Comparison of ENCODE assay signal across 27 cellular contexts in genomic region chr18:2376707-2377106, GRCh38.
"Had no signal": no experiment of that assay in that cellular context is flagged by ENCODE, and none has a peak within 500 bp of the region (broad histone marks: within the 10 kb centered on the region; RNA-seq: fewer than 3 reads in every experiment).

No MANE protein-coding gene starts in this region.

- H3K36me3 ChIP-seq: brain microvascular endothelial cell had no signal

- ATAC-seq: activated CD8-positive, alpha-beta T cell treated with anti-CD3 and anti-CD28 coated beads for 36 hours; activated T-cell treated with anti-CD3 and anti-CD28 coated beads, Interleukin-2, amount 50 U/mL, for 4 hours; activated T-helper 17 cell treated with anti-CD3 and anti-CD28 coated beads, Interleukin-2, amount 50 U/mL, for 72 hours; esophagus mucosa; T-helper 17 cell had no signal

- H3K27ac Mint-ChIP-seq: activated CD8-positive, alpha-beta T cell treated with anti-CD3 and anti-CD28 coated beads for 36 hours; activated naive CD8-positive, alpha-beta T cell; activated T-helper 17 cell treated with anti-CD3 and anti-CD28 coated beads, Interleukin-2, amount 50 U/mL, for 72 hours; T-helper 17 cell; T-helper 2 cell treated with Interferon-gamma antibody and Interleukin-4, amounts not matched to agents 5 μg/mL and 100 μg/mL, for 36 hours had no signal

- H3K36me3 Mint-ChIP-seq: activated naive CD8-positive, alpha-beta T cell had no signal

- H3K27me3 ChIP-seq: brain microvascular endothelial cell had no signal

- H3K9me3 Mint-ChIP-seq: activated CD8-positive, alpha-beta T cell treated with anti-CD3 and anti-CD28 coated beads for 36 hours; activated T-helper 17 cell treated with anti-CD3 and anti-CD28 coated beads, Interleukin-2, amount 50 U/mL, for 72 hours; central memory CD8-positive, alpha-beta T cell; T-helper 2 cell treated with Interferon-gamma antibody and Interleukin-4, amounts not matched to agents 5 μg/mL and 100 μg/mL, for 36 hours had no signal

- H3K27ac ChIP-seq: brain microvascular endothelial cell, epithelial cell of prostate had no signal

- DNase-seq: activated CD4-positive, alpha-beta T cell treated with anti-CD3 and anti-CD28 coated beads for 4 hours; activated CD4-positive, alpha-beta T cell treated with anti-CD3 and anti-CD28 coated beads, Interleukin-2, amount 50 U/mL, for 1 hour; activated CD4-positive, alpha-beta T cell treated with anti-CD3 and anti-CD28 coated beads, Interleukin-2, amount 50 U/mL, for 48 hours; activated CD4-positive, CD25-positive, alpha-beta regulatory T cell; activated CD4-positive, CD25-positive, alpha-beta regulatory T cell treated with anti-CD3 and anti-CD28 coated beads, Interleukin-2, amount 50 U/mL, for 72 hours; activated CD8-positive, alpha-beta memory T cell treated with anti-CD3 and anti-CD28 coated beads for 24 hours; activated CD8-positive, alpha-beta T cell treated with anti-CD3 and anti-CD28 coated beads for 36 hours; activated effector memory CD4-positive, alpha-beta T cell treated with Interleukin-2 at 50 U/mL for 16 hours; activated gamma-delta T cell treated with Interleukin-2 at 50 U/mL for 16 hours; activated naive CD4-positive, alpha-beta T cell treated with anti-CD3 and anti-CD28 coated beads, Interleukin-2, amount 50 U/mL, for 16 hours; activated naive CD4-positive, alpha-beta T cell treated with Interleukin-2 at 50 U/mL for 16 hours; activated T-cell treated with anti-CD3 and anti-CD28 coated beads, Interleukin-2, amount 50 U/mL, for 4 hours; amniotic stem cell; anterior cingulate cortex; brain microvascular endothelial cell; effector CD8-positive, alpha-beta T cell; foreskin fibroblast; head of caudate nucleus; T-helper 1 cell; T-helper 17 cell; T1000 had no signal

- H3K4me1 Mint-ChIP-seq: activated T-helper 17 cell treated with anti-CD3 and anti-CD28 coated beads, Interleukin-2, amount 50 U/mL, for 72 hours; central memory CD8-positive, alpha-beta T cell; T-helper 17 cell had no signal

- H3K4me3 Mint-ChIP-seq: activated CD8-positive, alpha-beta T cell treated with anti-CD3 and anti-CD28 coated beads for 36 hours; activated naive CD8-positive, alpha-beta T cell; activated T-cell treated with anti-CD3 and anti-CD28 coated beads, Interleukin-2, amount 50 U/mL, for 4 hours; activated T-helper 17 cell treated with anti-CD3 and anti-CD28 coated beads, Interleukin-2, amount 50 U/mL, for 72 hours; central memory CD8-positive, alpha-beta T cell; T-helper 17 cell; T-helper 2 cell treated with Interferon-gamma antibody and Interleukin-4, amounts not matched to agents 5 μg/mL and 100 μg/mL, for 36 hours had no signal
